11 cellular contexts compared by ENCODE assay signal in genomic region chr15:83248944-83249343, GRCh38. TPM values are rescaled to one million over a fixed set of nuclear protein-coding genes. Genes with fewer than 3 reads are reported as not detected.
"Had no signal": no experiment of that assay in that cellular context is flagged by ENCODE, and none has a peak within 500 bp of the region (broad histone marks: within the 10 kb centered on the region; RNA-seq: fewer than 3 reads in every experiment).

No MANE protein-coding gene starts in this region.

- H3K9me3 ChIP-seq: prostate gland had no signal

- H3K27ac Mint-ChIP-seq: dendritic cell treated with granulocyte-macrophage colony-stimulating factor and Interleukin-4, amounts not matched to agents 40 ng/mL and 50 ng/mL, for 4 days; natural killer cell; type B pancreatic cell had no signal

- H3K36me3 Mint-ChIP-seq: natural killer cell, type B pancreatic cell had no signal

- H3K27ac ChIP-seq: hepatocyte, parathyroid adenoma, prostate gland had no signal

- H3K4me1 Mint-ChIP-seq: natural killer cell, neural crest cell had no signal

- H3K4me3 ChIP-seq: hepatocyte, prostate gland, smooth muscle cell had no signal

- DNase-seq: natural killer cell; occipital lobe; stimulated activated naive CD4-positive, alpha-beta T cell treated with Interleukin-2 at 50 U/mL for 16 hours had no signal

- H3K9me3 Mint-ChIP-seq: dendritic cell treated with granulocyte-macrophage colony-stimulating factor and Interleukin-4, amounts not matched to agents 40 ng/mL and 50 ng/mL, for 4 days; natural killer cell had no signal

- H3K4me2 ChIP-seq: hepatocyte, smooth muscle cell had no signal

- H3K4me1 ChIP-seq: parathyroid adenoma, prostate gland had no signal

- H3K4me3 Mint-ChIP-seq: dendritic cell treated with granulocyte-macrophage colony-stimulating factor and Interleukin-4, amounts not matched to agents 40 ng/mL and 50 ng/mL, for 4 days; natural killer cell; neural crest cell; type B pancreatic cell had no signal

- H2AFZ ChIP-seq: hepatocyte, parathyroid adenoma had no signal

- H3K9ac ChIP-seq: parathyroid adenoma had no signal

- H3K79me2 ChIP-seq: hepatocyte, parathyroid adenoma had no signal

- H3K36me3 ChIP-seq: prostate gland had no signal

RNA-seq across cellular contexts. Expression of gene BNC1, which starts 35.5 kb away (rescaled TPM):
- total RNA-seq: mucosa of gallbladder, natural killer cell had no signal
